Comparison of ENCODE assay signal across 1 cellular context in genomic region chr3:69328103-69328755, GRCh38.
A peak's percentile ranks its signal among the peaks of the same experiment; 100 is the strongest.
TF ChIP-seq lines count a peak whose summit lies in the region.

No MANE protein-coding gene starts in this region.

TF ChIP-seq in GM12878, 131 proteins besides CTCF, POLR2A, EP300 and RAD21 (continued from another document):
- TF ChIP-seq IRF3 (IDR thresholded peaks at IDR 0.05), result no peak
- TF ChIP-seq ASH2L (IDR thresholded peaks at IDR 0.05; ENCODE audit: borderline replicate concordance, low read depth), result no peak
- TF ChIP-seq CBX3 (IDR thresholded peaks at IDR 0.05; ENCODE audit: borderline replicate concordance, low read depth), result no peak
- peak; percentile 98 for TF ChIP-seq ZNF592 (IDR thresholded peaks at IDR 0.05)
- TF ChIP-seq MAX (IDR thresholded peaks at IDR 0.05; ENCODE audit: low read depth, low read length), result no peak
- TF ChIP-seq BCL3 (IDR thresholded peaks at IDR 0.05; ENCODE audit: borderline replicate concordance, insufficient read depth, low read depth, low read length, poor library complexity, severe bottlenecking), result no peak
- TF ChIP-seq PAX5 (IDR thresholded peaks at IDR 0.05; ENCODE audit: borderline replicate concordance, low read depth, low read length), result no peak
- TF ChIP-seq MTA3 (IDR thresholded peaks at IDR 0.05; ENCODE audit: borderline replicate concordance, low read length), result no peak
- TF ChIP-seq STAT3 (IDR thresholded peaks at IDR 0.05; ENCODE audit: low read depth, low read length), result no peak
- TF ChIP-seq MEF2A (IDR thresholded peaks at IDR 0.05; ENCODE audit: insufficient read depth, low read depth, low read length), result no peak
- no peak for TF ChIP-seq BRCA1 (IDR thresholded peaks at IDR 0.05; ENCODE audit: low read depth, low read length)
- no peak for TF ChIP-seq TCF12 (IDR thresholded peaks at IDR 0.05; ENCODE audit: low read depth, low read length)
- no peak for TF ChIP-seq SMAD5 (IDR thresholded peaks at IDR 0.05; ENCODE audit: low read depth)
- TF ChIP-seq, protein P1, sequence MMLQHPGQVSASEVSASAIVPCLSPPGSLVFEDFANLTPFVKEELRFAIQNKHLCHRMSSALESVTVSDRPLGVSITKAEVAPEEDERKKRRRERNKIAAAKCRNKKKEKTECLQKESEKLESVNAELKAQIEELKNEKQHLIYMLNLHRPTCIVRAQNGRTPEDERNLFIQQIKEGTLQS (IDR thresholded peaks at IDR 0.05; ENCODE audit: borderline replicate concordance, extremely low read depth, low read depth, low read length), result no peak
- TF ChIP-seq TARDBP (IDR thresholded peaks at IDR 0.05; ENCODE audit: borderline replicate concordance), result no peak
- TF ChIP-seq CREM (IDR thresholded peaks at IDR 0.05; ENCODE audit: low read depth), result no peak
- no peak for TF ChIP-seq MXI1 (IDR thresholded peaks at IDR 0.05; ENCODE audit: low read depth, low read length)
- TF ChIP-seq MYC (IDR thresholded peaks at IDR 0.05; ENCODE audit: insufficient read depth, insufficient read length, insufficient replicate concordance, low read length, severe bottlenecking), result no peak
